ENCODE assay signal across 10 cellular contexts in genomic region chr1:235938714-235939487, GRCh38.
DNase-seq lines count a peak whose midpoint lies in the region; ATAC-seq, FAIRE-seq and TF ChIP-seq lines count a peak whose summit lies in the region.
"Had no signal": no experiment of that assay in that cellular context is flagged by ENCODE, and none has a peak within 500 bp of the region (broad histone marks: within the 10 kb centered on the region; RNA-seq: fewer than 3 reads in every experiment).

No MANE protein-coding gene starts in this region.

- no peak overlapping the region for H3K4me3 ChIP-seq in liver (ENCODE audit: low read depth in 1 of 3, low read length in 3 of 3)
- H3K4me3 ChIP-seq in HepG2 (replicated peaks in 1 of 3; ENCODE audit: insufficient read depth in 1 of 3, low read depth in 2 of 3, low read length in 3 of 3): no peak overlapping the region
- H3K4me3 ChIP-seq in OCI-LY3 (ENCODE audit: low read length): peak overlapping the region; percentile 1; the same call in 1 of the 2 replicates
- H3K4me3 ChIP-seq in heart right ventricle: no peak overlapping the region
- H3K4me3 ChIP-seq: MG63 had no signal

- H3K4me1 ChIP-seq in liver (ENCODE audit: control insufficient read depth in 4 of 4, insufficient read depth in 4 of 4, low read length in 3 of 4) (peaks cover 6 to 22% (median 8%) of the 10 kb centered on the region in 4 donors), HepG2 (ENCODE audit: insufficient read depth, low read length) (peaks cover 24% of the 10 kb centered on the region), OCI-LY3 (ENCODE audit: low read length) (peaks cover 17% of the 10 kb centered on the region), heart right ventricle (peaks cover 0 to 79% (median 8%) of the 10 kb centered on the region in 9 donors)

- TF ChIP-seq CTCF in liver (IDR thresholded peaks at IDR 0.05; ENCODE audit: low read depth, low read length, missing input control) (no peak), HepG2 (CRISPR knock-in tag; IDR thresholded peaks at IDR 0.05) (no peak), OCI-LY3 (IDR thresholded peaks at IDR 0.05; ENCODE audit: low read depth, low read length) (no peak), heart right ventricle (IDR thresholded peaks at IDR 0.05) (no peak)

- TF ChIP-seq RAD21 in liver (IDR thresholded peaks at IDR 0.05) (peak in 1 of 2 donors; percentile 19), HepG2 (CRISPR knock-in tag; IDR thresholded peaks at IDR 0.05) (no peak)

- POLR2A ChIA-PET in HepG2 (lab: Yijun Ruan, JAX): no interaction called here

- H2AFZ ChIP-seq in HepG2 (ENCODE audit: low read length) (no peak overlapping the region), OCI-LY3 (ENCODE audit: low read depth, low read length) (no peak overlapping the region)

- BruUV-seq in HepG2 (replicated peaks; lab: Mats Ljungman, UMichigan): no TSS peak

- no peaks in the 10 kb centered on the region for H3K9me3 ChIP-seq in liver (ENCODE audit: control insufficient read depth in 4 of 4, low read length in 3 of 4)
- H3K9me3 ChIP-seq in HepG2 (ENCODE audit: low read length): no peaks in the 10 kb centered on the region
- H3K9me3 ChIP-seq in OCI-LY3 (ENCODE audit: insufficient read depth, low read length): no peaks in the 10 kb centered on the region
- no peaks in the 10 kb centered on the region for H3K9me3 ChIP-seq in heart right ventricle
- H3K9me3 ChIP-seq: MG63 had no signal

- TF ChIP-seq EP300 in HepG2 (IDR thresholded peaks at IDR 0.05; ENCODE audit: low read depth in 2 of 2, low read length in 2 of 2): no peak
- TF ChIP-seq EP300 in HepG2 (CRISPR knock-in tag; IDR thresholded peaks at IDR 0.05; ENCODE audit: borderline replicate concordance): no peak

- H3K9ac ChIP-seq in liver (ENCODE audit: low read depth in 1 of 2, low read length in 2 of 2) (no peak overlapping the region), HepG2 (ENCODE audit: insufficient read depth, low read depth, low read length) (no peak overlapping the region), OCI-LY3 (ENCODE audit: low read length) (no peak overlapping the region)

- WGBS in liver: 65% methylated on average over 7 of the region's 7 CpGs
- WGBS in HepG2 (ENCODE audit: low lambda C conversion rate): 65% methylated on average over 7 of the region's 7 CpGs
- WGBS in heart right ventricle, 2 donors: 53 to 55% methylated on average over 7 of the region's 7 CpGs

- ATAC-seq in HepG2 (no peak), heart right ventricle (peak; percentile 42 to 85 (median 77)), HG03139 (IDR thresholded peaks at IDR 0.05; ENCODE audit: unreplicated experiment) (no peak)

- no peak for FAIRE-seq in HepG2 (lab: Jason Lieb, UNC)

- no peak for DNase-seq in HepG2 (ENCODE audit: low spot score)
- no peak for DNase-seq in heart right ventricle
- no peak for DNase-seq in DMS 273 (lab: John Stamatoyannopoulos, UW; ENCODE audit: unreplicated experiment)
- DNase-seq in NCI-H510A (lab: John Stamatoyannopoulos, UW): no peak
- no peak for DNase-seq in NCI-H345 (lab: John Stamatoyannopoulos, UW)
- DNase-seq: activated CD4-positive, CD25-positive, alpha-beta regulatory T cell treated with anti-CD3 and anti-CD28 coated beads, Interleukin-2, amount 50 U/mL, for 72 hours; MG63 had no signal

- in situ Hi-C loops in HepG2 (cut with HindIII; ENCODE audit: extremely low pct_ligation_motif_present, low pct_unique_long_range_greater_than_20kb): no loop called here

- H3K36me3 ChIP-seq in liver (ENCODE audit: control insufficient read depth in 4 of 4, insufficient read depth in 3 of 4, low read depth in 1 of 4, low read length in 3 of 4) (no peaks in the 10 kb centered on the region), HepG2 (replicated peaks in 1 of 2; ENCODE audit: control insufficient read depth in 1 of 2, insufficient read depth in 2 of 2, low read length in 2 of 2) (no peaks in the 10 kb centered on the region), OCI-LY3 (replicated peaks; ENCODE audit: low read depth, low read length) (no peaks in the 10 kb centered on the region), heart right ventricle (no peaks in the 10 kb centered on the region)
- H3K36me3 ChIP-seq: MG63 had no signal

- H3K79me2 ChIP-seq in HepG2 (ENCODE audit: insufficient read depth, low read length): no peaks in the 10 kb centered on the region
- no peaks in the 10 kb centered on the region for H3K79me2 ChIP-seq in OCI-LY3 (ENCODE audit: low read length)

- CTCF ChIA-PET in HepG2 (lab: Yijun Ruan, JAX; ENCODE audit: low intra/inter-chr PET ratio, low total read pairs): no interaction called here

- H4K20me1 ChIP-seq in HepG2 (ENCODE audit: insufficient read depth, low read length) (no peaks in the 10 kb centered on the region), OCI-LY3 (ENCODE audit: insufficient read depth, low read length) (no peaks in the 10 kb centered on the region)

- intact Hi-C loops in HepG2 (cut with micrococcal nuclease; ENCODE audit: unreplicated experiment) (no loop called here), heart right ventricle (cut with DNase I) (loop anchor here in 1 of 10 donors (5.0 kb wide), 1 partner anchor 72 kb away; the partner anchor contains the start of gene LYST)

- no peaks in the 10 kb centered on the region for H3K27me3 ChIP-seq in liver (ENCODE audit: control insufficient read depth in 4 of 4, insufficient read depth in 4 of 4, low read length in 3 of 4)
- H3K27me3 ChIP-seq in HepG2 (ENCODE audit: control insufficient read depth in 1 of 2, insufficient read depth in 2 of 2, low read length in 2 of 2): no peaks in the 10 kb centered on the region
- H3K27me3 ChIP-seq in OCI-LY3 (ENCODE audit: low read depth, low read length): peaks cover 59% of the 10 kb centered on the region
- no peaks in the 10 kb centered on the region for H3K27me3 ChIP-seq in heart right ventricle
- H3K27me3 ChIP-seq: MG63 had no signal

- H3K4me2 ChIP-seq in HepG2 (ENCODE audit: low read depth, low read length) (no peak overlapping the region), OCI-LY3 (ENCODE audit: low read length) (peak overlapping the region; percentile 47)

- TF ChIP-seq POLR2A in HepG2 (IDR thresholded peaks at IDR 0.05; ENCODE audit: insufficient read depth in 1 of 2, low read depth in 2 of 2, low read length in 2 of 2): no peak

- H3K27ac ChIP-seq in liver (ENCODE audit: low read depth in 1 of 2, low read length in 2 of 2) (peak overlapping the region; percentile 14 to 23), HepG2 (ENCODE audit: extremely low read length, insufficient read depth, low read length) (no peak overlapping the region), OCI-LY3 (ENCODE audit: low read length) (no peak overlapping the region), heart right ventricle (peak overlapping the region in 6 of 10 donors; percentile 9 to 75 (median 36))

TF ChIP-seq in liver, 16 proteins besides CTCF, POLR2A, EP300 and RAD21:
- TF ChIP-seq EGR1 (IDR thresholded peaks at IDR 0.05; ENCODE audit: low read depth in 2 of 2) (no peak), MAX (IDR thresholded peaks at IDR 0.05) (peak; percentile 51), GABPA (IDR thresholded peaks at IDR 0.05 in 1 of 2, conservative IDR thresholded peaks at IDR 0.05 in 1 of 2) (no peak)
TF ChIP-seq in liver: peak in this region for 1.

TF ChIP-seq in HepG2, 621 proteins besides CTCF, POLR2A, EP300 and RAD21:
- TF ChIP-seq ZNF792 (CRISPR knock-in tag; IDR thresholded peaks at IDR 0.05) (no peak), ZNF83 (CRISPR knock-in tag; IDR thresholded peaks at IDR 0.05; ENCODE audit: borderline replicate concordance) (no peak), ZMYM4 (CRISPR knock-in tag; IDR thresholded peaks at IDR 0.05) (no peak), ZNF383 (CRISPR knock-in tag; IDR thresholded peaks at IDR 0.05; ENCODE audit: borderline replicate concordance) (no peak), YEATS2 (CRISPR knock-in tag; IDR thresholded peaks at IDR 0.05; ENCODE audit: borderline replicate concordance) (no peak), ZSCAN31 (CRISPR knock-in tag; IDR thresholded peaks at IDR 0.05; ENCODE audit: low read depth) (no peak), ZSCAN5A (CRISPR knock-in tag; IDR thresholded peaks at IDR 0.05; ENCODE audit: borderline replicate concordance) (no peak), FOXO1 (CRISPR knock-in tag; IDR thresholded peaks at IDR 0.05) (no peak)

Comparison
In these comparisons a context has a peak if more than half of its experiments do, and no peak if none do; other contexts are left out.
1. H3K27ac ChIP-seq: peak in liver (2 of 2) and heart right ventricle (6 of 10); none in HepG2 (single experiment) and OCI-LY3 (single experiment).
2. ATAC-seq: peak in heart right ventricle (8 of 8); none in HepG2 (single experiment) and HG03139 (single experiment).